Comparison of ENCODE assay signal across 8 cellular contexts in genomic region chr14:67359775-67360468, GRCh38. TPM values are rescaled to one million over a fixed set of nuclear protein-coding genes. Genes with fewer than 3 reads are reported as not detected.
DNase-seq lines count a peak whose midpoint lies in the region; ATAC-seq and TF ChIP-seq lines count a peak whose summit lies in the region.

TSS of gene ATP6V1D (minus strand) at chr14:67359804. CDS start at chr14:67359698, 106 bp downstream.
TSS of gene EIF2S1 (plus strand) at chr14:67360328. CDS start at chr14:67364768, 4,440 bp downstream.

- intact Hi-C loops in Right ventricle myocardium superior (cut with DNase I) (no loop called here), transverse colon (cut with DNase I; ENCODE audit: low total_unique reads) (no loop called here)

- H3K9ac ChIP-seq in parathyroid adenoma = peak within 1 kb of the TSS; percentile 24

- H3K36me3 Mint-ChIP-seq in activated naive CD8-positive, alpha-beta T cell treated with anti-CD3 and anti-CD28 coated beads, Interleukin-2, amount 50 U/mL, for 24 hours (ENCODE audit: low read depth) = peaks cover 38% of the 10 kb centered on the region

- no peaks in the 10 kb centered on the region for H3K9me3 Mint-ChIP-seq in activated naive CD8-positive, alpha-beta T cell treated with anti-CD3 and anti-CD28 coated beads, Interleukin-2, amount 50 U/mL, for 24 hours

- no peak for TF ChIP-seq EP300 in transverse colon (IDR thresholded peaks at IDR 0.05; ENCODE audit: low read depth)

- no peaks in the 10 kb centered on the region for H3K4me1 ChIP-seq in parathyroid adenoma
- peaks cover 33 to 60% (median 40%) of the 10 kb centered on the region in 4 donors for H3K4me1 ChIP-seq in transverse colon

- peaks cover 2% of the 10 kb centered on the region for H3K27me3 Mint-ChIP-seq in activated naive CD8-positive, alpha-beta T cell treated with anti-CD3 and anti-CD28 coated beads, Interleukin-2, amount 50 U/mL, for 24 hours

- peaks cover 39% of the 10 kb centered on the region for H3K79me2 ChIP-seq in parathyroid adenoma

- TF ChIP-seq CTCF in GM12865 (IDR thresholded peaks at IDR 0.05; ENCODE audit: insufficient read depth, low read depth, low read length, missing control alignments) = peak; percentile 90
- TF ChIP-seq CTCF in parathyroid adenoma (IDR thresholded peaks at IDR 0.05) = peak; percentile 96
- TF ChIP-seq CTCF in transverse colon (IDR thresholded peaks at IDR 0.05) = peak; percentile 84 to 99 (median 87)

- WGBS in transverse colon (ENCODE audit: low coverage in 1 of 2), 2 donors = 0% methylated on average over 2 to 47 of the region's 47 CpGs

- no peaks in the 10 kb centered on the region for H3K9me3 ChIP-seq in parathyroid adenoma (ENCODE audit: control insufficient read depth, low read length)
- H3K9me3 ChIP-seq in transverse colon = no peaks in the 10 kb centered on the region

- in situ Hi-C loops in transverse colon (cut with MboI; ENCODE audit: low pct_ligation_motif_present in 1 of 4, low pct_unique_long_range_greater_than_20kb in 1 of 4, low sequenced_read_pairs in 3 of 4) = no loop called here

- H3K27me3 ChIP-seq in parathyroid adenoma (ENCODE audit: control insufficient read depth, insufficient read depth, low read length) = no peaks in the 10 kb centered on the region
- H3K27me3 ChIP-seq in transverse colon = no peaks in the 10 kb centered on the region

- H3K27ac ChIP-seq in parathyroid adenoma = peak within 1 kb of the TSS; percentile 94
- H3K27ac ChIP-seq in transverse colon = peak within 1 kb of the TSS; percentile 91 to 95 (median 93)

- peaks cover 67% of the 10 kb centered on the region for H3K4me1 Mint-ChIP-seq in activated naive CD8-positive, alpha-beta T cell treated with anti-CD3 and anti-CD28 coated beads, Interleukin-2, amount 50 U/mL, for 24 hours

- peak within 1 kb of the TSS; percentile 96 for H3K4me3 Mint-ChIP-seq in activated naive CD8-positive, alpha-beta T cell treated with anti-CD3 and anti-CD28 coated beads, Interleukin-2, amount 50 U/mL, for 24 hours

- H3K27ac Mint-ChIP-seq in activated naive CD8-positive, alpha-beta T cell treated with anti-CD3 and anti-CD28 coated beads, Interleukin-2, amount 50 U/mL, for 24 hours = peak within 1 kb of the TSS; percentile 98

- ATAC-seq in HG02678 (IDR thresholded peaks at IDR 0.05; ENCODE audit: unreplicated experiment) (peak; percentile 90), Right ventricle myocardium superior (ENCODE audit: poor library complexity) (peak; percentile 99)
- ATAC-seq in activated naive CD8-positive, alpha-beta T cell treated with anti-CD3 and anti-CD28 coated beads, Interleukin-2, amount 50 U/mL, for 24 hours = peak; percentile 94

- H2AFZ ChIP-seq in parathyroid adenoma = peak within 1 kb of the TSS; percentile 78

- peak; percentile 100 for DNase-seq in GM12865 (ENCODE audit: low read depth)
- DNase-seq in NCI-H128 (lab: John Stamatoyannopoulos, UW; ENCODE audit: unreplicated experiment) = peak; percentile 97
- peak; percentile 98 to 99 for DNase-seq in SW 1271 (lab: John Stamatoyannopoulos, UW)
- peak; percentile 99 for DNase-seq in activated naive CD8-positive, alpha-beta T cell treated with anti-CD3 and anti-CD28 coated beads, Interleukin-2, amount 50 U/mL, for 24 hours
- peak; percentile 100 for DNase-seq in Right ventricle myocardium superior
- DNase-seq in transverse colon = peak; percentile 99

- H3K36me3 ChIP-seq in parathyroid adenoma (ENCODE audit: control insufficient read depth, insufficient read depth, low read length) = no peaks in the 10 kb centered on the region
- peaks cover 0 to 7% (median 0%) of the 10 kb centered on the region in 4 donors for H3K36me3 ChIP-seq in transverse colon

- H3K4me3 ChIP-seq in GM12865 (ENCODE audit: low read depth, low read length) = peak within 1 kb of the TSS; percentile 97
- peak within 1 kb of the TSS; percentile 96 for H3K4me3 ChIP-seq in parathyroid adenoma (ENCODE audit: low read depth, low read length)
- H3K4me3 ChIP-seq in transverse colon = peak within 1 kb of the TSS; percentile 66 to 89 (median 86)

- H3K4me2 ChIP-seq in parathyroid adenoma (ENCODE audit: low read length) = peak within 1 kb of the TSS; percentile 93

- TF ChIP-seq POLR2A in transverse colon (IDR thresholded peaks at IDR 0.05) = peak; percentile 69

RNA-seq across cellular contexts. Expression of gene ATP6V1D, which starts in this region (rescaled TPM):
- 154 TPM for total RNA-seq in Right ventricle myocardium superior
- total RNA-seq in transverse colon = 100 to 1,000 TPM in 1 of 4 donors, 10 to 100 TPM in 3; 65.5 to 104 (median 94.7) TPM

RNA-seq across cellular contexts. Expression of gene EIF2S1, which starts in this region (rescaled TPM):
- 93.1 TPM for total RNA-seq in Right ventricle myocardium superior
- 10 to 100 TPM in 2 of 4 donors, 1 to 10 TPM in 2; 7.1 to 51.7 (median 21.7) TPM for total RNA-seq in transverse colon

Comparison
In these comparisons a context has a peak if more than half of its experiments do, and no peak if none do; other contexts are left out.
1. Peak in every context shown above with its lines: DNase-seq, ATAC-seq, H3K4me3 ChIP-seq and H3K27ac ChIP-seq.